Comparison of ENCODE assay signal across 1 cellular context in the genomic region with DNA sequence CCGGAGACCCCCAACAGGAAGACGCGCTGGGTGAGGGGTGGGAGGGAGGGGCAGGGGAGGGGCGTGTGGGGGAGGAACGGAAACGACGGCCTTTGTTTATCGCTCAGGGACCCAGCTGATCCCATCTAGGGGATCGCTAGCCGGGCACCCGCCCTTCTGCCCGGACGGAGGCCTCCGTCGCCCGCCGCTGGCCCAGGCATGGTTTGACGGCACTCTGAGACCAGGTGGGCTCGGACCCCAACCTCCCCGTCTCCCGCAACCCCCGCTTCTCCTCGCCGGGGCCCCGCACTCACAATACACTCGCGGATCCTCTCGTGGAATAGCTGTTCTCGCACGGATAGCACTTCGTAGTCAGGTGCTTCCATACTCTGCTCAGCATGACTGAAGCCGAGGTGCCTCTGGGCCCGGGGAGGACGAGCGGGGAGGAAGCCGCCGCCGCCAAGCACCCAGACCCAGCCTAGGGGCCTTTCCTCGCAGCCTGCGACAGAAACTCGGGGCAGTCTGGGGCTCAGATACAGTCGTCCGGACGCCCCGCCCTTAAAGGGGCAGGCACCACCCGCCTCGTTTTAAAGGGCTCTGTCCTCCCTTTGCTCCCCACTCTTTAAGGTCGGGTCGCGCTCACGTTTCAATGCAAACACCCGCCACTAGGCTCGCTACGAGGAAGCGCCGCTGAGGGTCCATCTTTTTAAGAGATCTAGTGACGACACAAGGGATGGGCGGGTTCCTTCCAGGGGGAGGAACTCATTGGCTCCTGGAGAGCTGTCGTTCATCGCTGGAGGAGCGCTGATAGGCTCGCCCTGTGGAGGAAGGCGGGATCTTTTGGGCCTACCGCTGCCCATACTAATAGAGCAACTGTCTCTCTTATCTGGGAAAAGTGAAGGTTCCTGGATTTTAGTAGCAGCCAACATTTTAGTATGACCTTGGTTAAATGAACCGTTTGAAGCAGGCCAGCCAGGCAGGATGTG.
TF ChIP-seq lines count a peak whose summit lies in the region.

A gene with protein sequence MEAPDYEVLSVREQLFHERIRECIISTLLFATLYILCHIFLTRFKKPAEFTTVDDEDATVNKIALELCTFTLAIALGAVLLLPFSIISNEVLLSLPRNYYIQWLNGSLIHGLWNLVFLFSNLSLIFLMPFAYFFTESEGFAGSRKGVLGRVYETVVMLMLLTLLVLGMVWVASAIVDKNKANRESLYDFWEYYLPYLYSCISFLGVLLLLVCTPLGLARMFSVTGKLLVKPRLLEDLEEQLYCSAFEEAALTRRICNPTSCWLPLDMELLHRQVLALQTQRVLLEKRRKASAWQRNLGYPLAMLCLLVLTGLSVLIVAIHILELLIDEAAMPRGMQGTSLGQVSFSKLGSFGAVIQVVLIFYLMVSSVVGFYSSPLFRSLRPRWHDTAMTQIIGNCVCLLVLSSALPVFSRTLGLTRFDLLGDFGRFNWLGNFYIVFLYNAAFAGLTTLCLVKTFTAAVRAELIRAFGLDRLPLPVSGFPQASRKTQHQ (minus strand): TSS at position 657 of the 965 bp plus-strand sequence. CDS start 292 bp downstream, at position 365.

TF ChIP-seq in WTC11, 78 proteins besides CTCF, POLR2A, EP300 and RAD21 (continued from another document):
- TF ChIP-seq, protein P1, sequence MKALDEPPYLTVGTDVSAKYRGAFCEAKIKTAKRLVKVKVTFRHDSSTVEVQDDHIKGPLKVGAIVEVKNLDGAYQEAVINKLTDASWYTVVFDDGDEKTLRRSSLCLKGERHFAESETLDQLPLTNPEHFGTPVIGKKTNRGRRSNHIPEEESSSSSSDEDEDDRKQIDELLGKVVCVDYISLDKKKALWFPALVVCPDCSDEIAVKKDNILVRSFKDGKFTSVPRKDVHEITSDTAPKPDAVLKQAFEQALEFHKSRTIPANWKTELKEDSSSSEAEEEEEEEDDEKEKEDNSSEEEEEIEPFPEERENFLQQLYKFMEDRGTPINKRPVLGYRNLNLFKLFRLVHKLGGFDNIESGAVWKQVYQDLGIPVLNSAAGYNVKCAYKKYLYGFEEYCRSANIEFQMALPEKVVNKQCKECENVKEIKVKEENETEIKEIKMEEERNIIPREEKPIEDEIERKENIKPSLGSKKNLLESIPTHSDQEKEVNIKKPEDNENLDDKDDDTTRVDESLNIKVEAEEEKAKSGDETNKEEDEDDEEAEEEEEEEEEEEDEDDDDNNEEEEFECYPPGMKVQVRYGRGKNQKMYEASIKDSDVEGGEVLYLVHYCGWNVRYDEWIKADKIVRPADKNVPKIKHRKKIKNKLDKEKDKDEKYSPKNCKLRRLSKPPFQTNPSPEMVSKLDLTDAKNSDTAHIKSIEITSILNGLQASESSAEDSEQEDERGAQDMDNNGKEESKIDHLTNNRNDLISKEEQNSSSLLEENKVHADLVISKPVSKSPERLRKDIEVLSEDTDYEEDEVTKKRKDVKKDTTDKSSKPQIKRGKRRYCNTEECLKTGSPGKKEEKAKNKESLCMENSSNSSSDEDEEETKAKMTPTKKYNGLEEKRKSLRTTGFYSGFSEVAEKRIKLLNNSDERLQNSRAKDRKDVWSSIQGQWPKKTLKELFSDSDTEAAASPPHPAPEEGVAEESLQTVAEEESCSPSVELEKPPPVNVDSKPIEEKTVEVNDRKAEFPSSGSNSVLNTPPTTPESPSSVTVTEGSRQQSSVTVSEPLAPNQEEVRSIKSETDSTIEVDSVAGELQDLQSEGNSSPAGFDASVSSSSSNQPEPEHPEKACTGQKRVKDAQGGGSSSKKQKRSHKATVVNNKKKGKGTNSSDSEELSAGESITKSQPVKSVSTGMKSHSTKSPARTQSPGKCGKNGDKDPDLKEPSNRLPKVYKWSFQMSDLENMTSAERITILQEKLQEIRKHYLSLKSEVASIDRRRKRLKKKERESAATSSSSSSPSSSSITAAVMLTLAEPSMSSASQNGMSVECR (CRISPR knock-in tag; IDR thresholded peaks at IDR 0.05; ENCODE audit: borderline replicate concordance) = peak; percentile 39; the same call in 1 of the 2 replicates
- TF ChIP-seq, protein P2, sequence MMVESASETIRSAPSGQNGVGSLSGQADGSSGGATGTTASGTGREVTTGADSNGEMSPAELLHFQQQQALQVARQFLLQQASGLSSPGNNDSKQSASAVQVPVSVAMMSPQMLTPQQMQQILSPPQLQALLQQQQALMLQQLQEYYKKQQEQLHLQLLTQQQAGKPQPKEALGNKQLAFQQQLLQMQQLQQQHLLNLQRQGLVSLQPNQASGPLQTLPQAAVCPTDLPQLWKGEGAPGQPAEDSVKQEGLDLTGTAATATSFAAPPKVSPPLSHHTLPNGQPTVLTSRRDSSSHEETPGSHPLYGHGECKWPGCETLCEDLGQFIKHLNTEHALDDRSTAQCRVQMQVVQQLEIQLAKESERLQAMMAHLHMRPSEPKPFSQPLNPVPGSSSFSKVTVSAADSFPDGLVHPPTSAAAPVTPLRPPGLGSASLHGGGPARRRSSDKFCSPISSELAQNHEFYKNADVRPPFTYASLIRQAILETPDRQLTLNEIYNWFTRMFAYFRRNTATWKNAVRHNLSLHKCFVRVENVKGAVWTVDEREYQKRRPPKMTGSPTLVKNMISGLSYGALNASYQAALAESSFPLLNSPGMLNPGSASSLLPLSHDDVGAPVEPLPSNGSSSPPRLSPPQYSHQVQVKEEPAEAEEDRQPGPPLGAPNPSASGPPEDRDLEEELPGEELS (CRISPR knock-in tag; IDR thresholded peaks at IDR 0.05) = peak; percentile 55; the same call in 1 of the 2 replicates
- TF ChIP-seq MYBL2 (CRISPR knock-in tag; IDR thresholded peaks at IDR 0.05) (0 out of 2 replicates have a peak, but pooled peaks have one; percentile 22), FOXK1 (CRISPR knock-in tag; IDR thresholded peaks at IDR 0.05) (peak; percentile 23), ETV6 (CRISPR knock-in tag; IDR thresholded peaks at IDR 0.05) (0 out of 2 replicates have a peak, but pooled peaks have one; percentile 53)
